In the genomic region with DNA sequence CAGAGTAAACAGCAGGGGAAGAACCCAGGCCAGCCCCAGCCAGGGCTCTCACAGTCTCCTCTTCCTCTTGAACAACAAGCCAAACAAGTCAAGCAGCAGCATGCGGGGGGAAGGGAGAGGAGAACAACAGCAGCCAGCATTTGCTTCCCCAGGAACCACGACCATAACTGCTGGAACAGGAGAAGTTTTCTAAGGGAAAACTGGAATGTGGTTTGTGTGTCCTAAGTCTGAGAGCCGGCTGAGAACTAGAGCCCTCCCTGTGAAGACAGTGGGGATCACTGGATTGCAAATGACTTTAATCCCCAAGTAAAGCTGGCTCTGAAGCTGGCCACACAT, we compare ENCODE assay signal across 12 cellular contexts. TPM values are rescaled to one million over a fixed set of nuclear protein-coding genes. Genes with fewer than 3 reads are reported as not detected.
DNase-seq lines count a peak whose midpoint lies in the region; TF ChIP-seq lines count a peak whose summit lies in the region.
"Had no signal": no experiment of that assay in that cellular context is flagged by ENCODE, and none has a peak within 500 bp of the region (broad histone marks: within the 10 kb centered on the region; RNA-seq: fewer than 3 reads in every experiment).

No MANE protein-coding gene starts in this region.

- H3K27me3 Mint-ChIP-seq in activated naive CD4-positive, alpha-beta T cell treated with anti-CD3 and anti-CD28 coated beads, Interleukin-2, amount 10 ng/mL, durations not matched to agents 7 days and 5 days: no peaks in the 10 kb centered on the region

- TF ChIP-seq CTCF in tibial artery (IDR thresholded peaks at IDR 0.05): no peak

- H3K36me3 ChIP-seq in muscle layer of colon (ENCODE audit: insufficient read depth, low read length): peaks cover 40% of the 10 kb centered on the region
- peaks cover 11 to 58% (median 40%) of the 10 kb centered on the region in 3 donors for H3K36me3 ChIP-seq in tibial artery

- H3K9me3 ChIP-seq in muscle layer of colon (ENCODE audit: low read length) (no peaks in the 10 kb centered on the region), tibial artery (no peaks in the 10 kb centered on the region)
- H3K9me3 ChIP-seq: body of pancreas had no signal

- H3K36me3 Mint-ChIP-seq in activated naive CD4-positive, alpha-beta T cell treated with anti-CD3 and anti-CD28 coated beads, Interleukin-2, amount 10 ng/mL, durations not matched to agents 7 days and 5 days: peaks cover 6% of the 10 kb centered on the region

- H3K4me1 ChIP-seq in muscle layer of colon (ENCODE audit: insufficient read depth, low read length) (peaks cover 32% of the 10 kb centered on the region), tibial artery (peaks cover 0 to 28% (median 24%) of the 10 kb centered on the region in 4 donors)

- H3K27me3 ChIP-seq in muscle layer of colon (ENCODE audit: control insufficient read depth in 1 of 2, insufficient read depth in 2 of 2, low read length in 2 of 2) (no peaks in the 10 kb centered on the region), tibial artery (no peaks in the 10 kb centered on the region)
- H3K27me3 ChIP-seq: body of pancreas had no signal

- no peaks in the 10 kb centered on the region for H3K9me3 Mint-ChIP-seq in activated naive CD4-positive, alpha-beta T cell treated with anti-CD3 and anti-CD28 coated beads, Interleukin-2, amount 10 ng/mL, durations not matched to agents 7 days and 5 days

- peaks cover 21% of the 10 kb centered on the region for H3K4me1 Mint-ChIP-seq in activated naive CD4-positive, alpha-beta T cell treated with anti-CD3 and anti-CD28 coated beads, Interleukin-2, amount 10 ng/mL, durations not matched to agents 7 days and 5 days

- DNase-seq in activated naive CD4-positive, alpha-beta T cell treated with anti-CD3 and anti-CD28 coated beads, Interleukin-2, amount 10 ng/mL, durations not matched to agents 7 days and 5 days: no peak
- DNase-seq in activated naive CD4-positive, alpha-beta T cell treated with anti-CD3 and anti-CD28 coated beads, Interleukin-2, amount 50 U/mL, for 16 hours: no peak
- no peak for DNase-seq in tibial artery
- no peak for DNase-seq in G401 (ENCODE audit: low spot score)
- no peak for DNase-seq in A172 (ENCODE audit: low spot score)
- no peak for DNase-seq in OCI-M1 (lab: John Stamatoyannopoulos, UW)
- DNase-seq: NCI-H226; stimulated activated CD4-positive, alpha-beta T cell treated with anti-CD3 and anti-CD28 coated beads, Interleukin-1b, Interleukin-23, amount 100 ng/mL, for 48 hours; SW 1271 had no signal

- H3K4me3 Mint-ChIP-seq in activated naive CD4-positive, alpha-beta T cell treated with anti-CD3 and anti-CD28 coated beads, Interleukin-2, amount 10 ng/mL, durations not matched to agents 7 days and 5 days: no peak overlapping the region

- CTCF ChIA-PET in activated naive CD4-positive, alpha-beta T cell treated with anti-CD3 and anti-CD28 coated beads, Interleukin-2, amount 10 ng/mL, durations not matched to agents 7 days and 5 days (lab: Charles Lee): no interaction called here

- intact Hi-C loops in tibial artery (cut with DNase I; ENCODE audit: low total_unique reads): no loop called here

- H3K27ac Mint-ChIP-seq in activated naive CD4-positive, alpha-beta T cell treated with anti-CD3 and anti-CD28 coated beads, Interleukin-2, amount 10 ng/mL, durations not matched to agents 7 days and 5 days: peak overlapping the region; percentile 67

- no peak overlapping the region for H3K9ac ChIP-seq in muscle layer of colon (ENCODE audit: low read length)

- H3K27ac ChIP-seq in cingulate gyrus (ENCODE audit: low read depth, low read length) (peak overlapping the region; percentile 63), muscle layer of colon (ENCODE audit: low read depth, low read length) (peak overlapping the region; percentile 73), tibial artery (peak overlapping the region; percentile 70 to 75)

- H3K4me3 ChIP-seq in muscle layer of colon (ENCODE audit: low read depth in 1 of 2, low read length in 2 of 2) (no peak overlapping the region), tibial artery (no peak overlapping the region)
- H3K4me3 ChIP-seq: body of pancreas had no signal

- in situ Hi-C loops in G401 (cut with HindIII; ENCODE audit: low sequenced_read_pairs): no loop called here

RNA-seq across cellular contexts. Expression of gene COQ8A, which starts 48.2 kb away (rescaled TPM):
- 31.7 and 33.5 TPM in 2 replicates for total RNA-seq in G401 (2014; rRNA removed; shearing (Covaris generic))
- total RNA-seq in A172 (2014; rRNA removed; shearing (Covaris generic)): 6.9 and 7.9 TPM in 2 replicates
